In the genomic region with DNA sequence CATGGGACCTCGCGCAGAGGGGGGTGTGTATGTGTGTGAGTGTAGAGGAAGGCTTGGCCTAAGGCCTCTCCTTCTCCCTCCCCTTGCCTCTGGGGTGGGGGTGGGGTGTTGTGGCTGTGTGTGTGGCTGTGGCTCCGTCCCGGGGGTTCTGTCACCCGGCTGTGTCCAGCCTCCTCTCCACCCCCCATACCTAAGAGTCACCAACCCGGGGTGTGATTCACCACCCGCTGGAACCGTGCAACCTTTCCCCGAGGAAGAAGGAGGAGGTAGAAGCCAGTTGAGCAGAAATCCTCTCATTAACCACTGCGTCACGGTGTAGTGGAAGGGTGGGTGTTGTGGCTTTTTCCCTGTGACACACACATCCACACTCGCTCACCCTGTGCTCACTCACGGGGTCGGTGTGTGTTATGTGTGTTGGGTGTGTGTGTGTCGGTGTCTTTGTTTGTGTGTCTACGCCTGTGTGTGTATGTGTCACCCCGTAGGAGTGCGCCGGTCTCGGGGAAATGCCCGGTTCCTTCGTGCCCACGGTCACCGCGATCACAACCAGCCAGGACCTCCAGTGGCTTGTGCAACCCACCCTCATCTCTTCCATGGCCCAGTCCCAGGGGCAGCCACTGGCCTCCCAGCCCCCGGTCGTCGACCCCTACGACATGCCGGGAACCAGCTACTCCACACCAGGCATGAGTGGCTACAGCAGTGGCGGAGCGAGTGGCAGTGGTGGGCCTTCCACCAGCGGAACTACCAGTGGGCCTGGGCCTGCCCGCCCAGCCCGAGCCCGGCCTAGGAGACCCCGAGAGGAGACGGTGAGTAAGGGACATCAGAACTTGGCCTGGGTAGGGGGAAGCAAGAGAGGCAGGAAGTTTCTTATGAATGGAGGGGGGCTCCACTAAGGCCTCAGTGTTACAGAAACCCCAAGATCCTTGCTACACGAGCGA, we compare ENCODE assay signal across 8 cellular contexts. TPM values are rescaled to one million over a fixed set of nuclear protein-coding genes. Genes with fewer than 3 reads are reported as not detected.
A peak's percentile ranks its signal among the peaks of the same experiment; 100 is the strongest.
DNase-seq lines count a peak whose midpoint lies in the region; ATAC-seq and TF ChIP-seq lines count a peak whose summit lies in the region.

No MANE protein-coding gene starts in this region.

- peak overlapping the region; percentile 91 for H3K4me3 ChIP-seq in CD4-positive, CD25-positive, alpha-beta regulatory T cell (ENCODE audit: low read depth, low read length)
- peak overlapping the region; percentile 81 for H3K4me3 ChIP-seq in OCI-LY3 (ENCODE audit: low read length)
- no peak overlapping the region for H3K4me3 ChIP-seq in lung
- peak overlapping the region; percentile 81 for H3K4me3 ChIP-seq in upper lobe of right lung

- H3K4me1 Mint-ChIP-seq in CD4-positive, CD25-positive, alpha-beta regulatory T cell = peaks cover 2 to 37% (median 20%) of the 10 kb centered on the region in 4 donors
- H3K4me1 Mint-ChIP-seq in brain = peaks cover 49% of the 10 kb centered on the region

- intact Hi-C loops in upper lobe of right lung (cut with DNase I) = no loop called here

- peaks cover 34% of the 10 kb centered on the region for H3K4me1 ChIP-seq in CD4-positive, CD25-positive, alpha-beta regulatory T cell (ENCODE audit: control insufficient read depth, insufficient read depth, low read length, poor library complexity, severe bottlenecking)
- H3K4me1 ChIP-seq in OCI-LY3 (ENCODE audit: low read length) (peaks cover 18% of the 10 kb centered on the region), lung (ENCODE audit: control insufficient read depth in 2 of 2, insufficient read depth in 2 of 2, low read length in 2 of 2) (peaks cover 0 to 6% of the 10 kb centered on the region in 2 donors), upper lobe of right lung (peaks cover 28% of the 10 kb centered on the region)

- TF ChIP-seq CTCF in OCI-LY3 (IDR thresholded peaks at IDR 0.05; ENCODE audit: low read depth, low read length) (no peak), brain (conservative IDR thresholded peaks at IDR 0.05) (no peak), lung (IDR thresholded peaks at IDR 0.05; ENCODE audit: control extremely low read depth, extremely low read depth) (no peak), upper lobe of right lung (IDR thresholded peaks at IDR 0.05) (no peak)

- peaks cover 17% of the 10 kb centered on the region for H3K36me3 ChIP-seq in CD4-positive, CD25-positive, alpha-beta regulatory T cell (ENCODE audit: control insufficient read depth, insufficient read depth, low read length)
- no peaks in the 10 kb centered on the region for H3K36me3 ChIP-seq in OCI-LY3 (replicated peaks; ENCODE audit: low read depth, low read length)
- H3K36me3 ChIP-seq in lung (ENCODE audit: control insufficient read depth in 2 of 2, insufficient read depth in 2 of 2, low read length in 2 of 2) = peaks cover 0 to 5% of the 10 kb centered on the region in 2 donors
- no peaks in the 10 kb centered on the region for H3K36me3 ChIP-seq in upper lobe of right lung

- H2AFZ ChIP-seq in OCI-LY3 (ENCODE audit: low read depth, low read length) = peak overlapping the region; percentile 27; the same call in 1 of the 2 replicates

- peaks cover 0 to 6% (median 0%) of the 10 kb centered on the region in 7 donors for H3K9me3 Mint-ChIP-seq in CD4-positive, CD25-positive, alpha-beta regulatory T cell
- peaks cover 0 to 9% (median 0%) of the 10 kb centered on the region in 5 experiments for H3K9me3 Mint-ChIP-seq in brain

- peaks cover 23% of the 10 kb centered on the region for H3K27me3 Mint-ChIP-seq in CD4-positive, CD25-positive, alpha-beta regulatory T cell
- H3K27me3 Mint-ChIP-seq in brain = peaks cover 74% of the 10 kb centered on the region

- peak overlapping the region; percentile 90 to 99 (median 94) for H3K4me3 Mint-ChIP-seq in CD4-positive, CD25-positive, alpha-beta regulatory T cell
- H3K4me3 Mint-ChIP-seq in brain = peak overlapping the region; percentile 93 to 96 (median 95)

- H3K36me3 Mint-ChIP-seq in CD4-positive, CD25-positive, alpha-beta regulatory T cell = no peaks in the 10 kb centered on the region
- H3K36me3 Mint-ChIP-seq in brain = no peaks in the 10 kb centered on the region

- H3K27ac ChIP-seq in CD4-positive, CD25-positive, alpha-beta regulatory T cell (ENCODE audit: insufficient read depth, low read length, poor library complexity, severe bottlenecking) = peak overlapping the region; percentile 98
- H3K27ac ChIP-seq in OCI-LY3 (ENCODE audit: low read length) (no peak overlapping the region), lung (ENCODE audit: low read depth in 1 of 2, low read length in 1 of 2) (peak overlapping the region; percentile 82 to 91), upper lobe of right lung (peak overlapping the region; percentile 99)

- no peak for ATAC-seq in CD4-positive, CD25-positive, alpha-beta regulatory T cell (ENCODE audit: low read depth in 2 of 2)
- ATAC-seq in lung (ENCODE audit: insufficient read depth, low FRiP score) = no peak
- ATAC-seq in upper lobe of right lung = no peak
- ATAC-seq in HG02840 (IDR thresholded peaks at IDR 0.05; ENCODE audit: low FRiP score, unreplicated experiment) = no peak
- no peak for ATAC-seq in GM18907 (IDR thresholded peaks at IDR 0.05; ENCODE audit: unreplicated experiment)

- H3K79me2 ChIP-seq in OCI-LY3 (ENCODE audit: low read length) = no peaks in the 10 kb centered on the region

- no peaks in the 10 kb centered on the region for H3K9me3 ChIP-seq in CD4-positive, CD25-positive, alpha-beta regulatory T cell (ENCODE audit: control insufficient read depth in 2 of 2, low read length in 2 of 2)
- H3K9me3 ChIP-seq in OCI-LY3 (ENCODE audit: insufficient read depth, low read length) (no peaks in the 10 kb centered on the region), lung (ENCODE audit: control insufficient read depth in 2 of 2, insufficient read depth in 1 of 2, low read length in 1 of 2) (no peaks in the 10 kb centered on the region), upper lobe of right lung (no peaks in the 10 kb centered on the region)

- peak overlapping the region in 2 of 3 donors; percentile 99 for H3K27ac Mint-ChIP-seq in CD4-positive, CD25-positive, alpha-beta regulatory T cell
- peak overlapping the region in 4 of 5 experiments; percentile 79 to 92 (median 92) for H3K27ac Mint-ChIP-seq in brain

- peak overlapping the region; percentile 62 for H3K9ac ChIP-seq in OCI-LY3 (ENCODE audit: low read length)

- H4K20me1 ChIP-seq in OCI-LY3 (ENCODE audit: insufficient read depth, low read length) = peaks cover 7% of the 10 kb centered on the region; the same call in 1 of the 2 replicates

- H3K4me2 ChIP-seq in OCI-LY3 (ENCODE audit: low read length) = peak overlapping the region; percentile 88

- peak in 2 of 3 donors; percentile 40 to 48 for DNase-seq in CD4-positive, CD25-positive, alpha-beta regulatory T cell
- DNase-seq in lung (ENCODE audit: low spot score) (no peak), upper lobe of right lung (peak; percentile 69), NCI-H510A (lab: John Stamatoyannopoulos, UW) (no peak)

- whole genome bisulfite sequencing in lung, 2 donors = 70 to 77% methylated on average over 38 to 40 of the region's 40 CpGs

- no peaks in the 10 kb centered on the region for H3K27me3 ChIP-seq in CD4-positive, CD25-positive, alpha-beta regulatory T cell (ENCODE audit: control insufficient read depth, insufficient read depth, low read length)
- H3K27me3 ChIP-seq in OCI-LY3 (ENCODE audit: low read depth, low read length) (peaks cover 29% of the 10 kb centered on the region), lung (ENCODE audit: control insufficient read depth, insufficient read depth) (no peaks in the 10 kb centered on the region), upper lobe of right lung (peaks cover 9% of the 10 kb centered on the region)

RNA-seq across cellular contexts. Expression of gene FOSB, which starts 2.6 kb away (rescaled TPM):
- 731 TPM for total RNA-seq in CD4-positive, CD25-positive, alpha-beta regulatory T cell
- 10 to 100 TPM in 2 of 4 donors, 1 to 10 TPM in 2; 5.2 to 12.7 (median 9.6) TPM for polyA plus RNA-seq in CD4-positive, CD25-positive, alpha-beta regulatory T cell
- polyA plus RNA-seq in brain (ENCODE audit: insufficient read depth, low read depth, low replicate concordance) (0.92 TPM), lung (10 to 100 TPM in 1 of 2 donors, 1 to 10 TPM in 1; 7.9 to 22.8 TPM)
- total RNA-seq in lung (10 to 100 TPM in 1 of 2 donors, 1 to 10 TPM in 1; 9.9 to 24.2 TPM), upper lobe of right lung (3.6 TPM)

RNA-seq across cellular contexts. Expression of gene RTN2, which starts 26.4 kb away (rescaled TPM):
- total RNA-seq in CD4-positive, CD25-positive, alpha-beta regulatory T cell = 1.5 TPM
- under 1 TPM; 0.09 to 0.88 (median 0.28) TPM for polyA plus RNA-seq in CD4-positive, CD25-positive, alpha-beta regulatory T cell
- 64.4 TPM for polyA plus RNA-seq in brain (ENCODE audit: insufficient read depth, low read depth, low replicate concordance)
- 10 to 100 TPM in 1 of 2 donors, 1 to 10 TPM in 1; 5.4 to 10.9 TPM for total RNA-seq in lung
- polyA plus RNA-seq in lung = 10 to 100 TPM in 1 of 2 donors, 1 to 10 TPM in 1; 8.3 to 10.3 TPM
- total RNA-seq in upper lobe of right lung = 13.3 TPM

RNA-seq across cellular contexts. Expression of gene PPM1N, which starts 27.8 kb away (rescaled TPM):
- 2.3 TPM for total RNA-seq in CD4-positive, CD25-positive, alpha-beta regulatory T cell
- 1 to 10 TPM; 2.5 to 6.7 (median 3.7) TPM for polyA plus RNA-seq in CD4-positive, CD25-positive, alpha-beta regulatory T cell
- polyA plus RNA-seq in brain (ENCODE audit: insufficient read depth, low read depth, low replicate concordance) (1.8 TPM), lung (1 to 10 TPM; 1.0 to 8.1 TPM)
- total RNA-seq in lung (1 to 10 TPM in 1 of 2 donors, under 1 TPM in 1; 0.37 to 2.3 TPM), upper lobe of right lung (0.67 TPM)

RNA-seq across cellular contexts. Expression of gene VASP, which starts 36.9 kb away (rescaled TPM):
- total RNA-seq in CD4-positive, CD25-positive, alpha-beta regulatory T cell = 115 TPM
- polyA plus RNA-seq in CD4-positive, CD25-positive, alpha-beta regulatory T cell = 10 to 100 TPM; 40.3 to 53.2 (median 50.4) TPM
- polyA plus RNA-seq in brain (ENCODE audit: insufficient read depth, low read depth, low replicate concordance) = 34.2 TPM
- 100 to 1,000 TPM in 1 of 2 donors, 10 to 100 TPM in 1; 49.1 to 211 TPM for total RNA-seq in lung
- 100 to 1,000 TPM; 129 to 237 TPM for polyA plus RNA-seq in lung
- total RNA-seq in upper lobe of right lung = 155 TPM

RNA-seq across cellular contexts. Expression of gene ERCC1, which starts 46.7 kb away (rescaled TPM):
- total RNA-seq in CD4-positive, CD25-positive, alpha-beta regulatory T cell = 30.5 TPM
- 10 to 100 TPM; 25.9 to 28.7 (median 26.3) TPM for polyA plus RNA-seq in CD4-positive, CD25-positive, alpha-beta regulatory T cell
- polyA plus RNA-seq in brain (ENCODE audit: insufficient read depth, low read depth, low replicate concordance) (97.8 TPM), lung (10 to 100 TPM; 53.2 to 54.0 TPM)
- total RNA-seq in lung (10 to 100 TPM; 72.4 to 82.3 TPM), upper lobe of right lung (48.8 TPM)

Comparison
In these comparisons a context has a peak if more than half of its experiments do, and no peak if none do; other contexts are left out.
1. DNase-seq: peak in CD4-positive, CD25-positive, alpha-beta regulatory T cell (2 of 3) and upper lobe of right lung (single experiment); none in lung (single experiment) and NCI-H510A (single experiment).
2. RNA of gene FOSB, which starts 2.6 kb away (total RNA-seq): 731 TPM in CD4-positive, CD25-positive, alpha-beta regulatory T cell (single experiment); 9.9 to 24.2 TPM in lung and 3.6 TPM in upper lobe of right lung (single experiment); every median in the first group is over 10 times any median in the second.